Comparison of ENCODE assay signal across 8 cellular contexts in the genomic region with DNA sequence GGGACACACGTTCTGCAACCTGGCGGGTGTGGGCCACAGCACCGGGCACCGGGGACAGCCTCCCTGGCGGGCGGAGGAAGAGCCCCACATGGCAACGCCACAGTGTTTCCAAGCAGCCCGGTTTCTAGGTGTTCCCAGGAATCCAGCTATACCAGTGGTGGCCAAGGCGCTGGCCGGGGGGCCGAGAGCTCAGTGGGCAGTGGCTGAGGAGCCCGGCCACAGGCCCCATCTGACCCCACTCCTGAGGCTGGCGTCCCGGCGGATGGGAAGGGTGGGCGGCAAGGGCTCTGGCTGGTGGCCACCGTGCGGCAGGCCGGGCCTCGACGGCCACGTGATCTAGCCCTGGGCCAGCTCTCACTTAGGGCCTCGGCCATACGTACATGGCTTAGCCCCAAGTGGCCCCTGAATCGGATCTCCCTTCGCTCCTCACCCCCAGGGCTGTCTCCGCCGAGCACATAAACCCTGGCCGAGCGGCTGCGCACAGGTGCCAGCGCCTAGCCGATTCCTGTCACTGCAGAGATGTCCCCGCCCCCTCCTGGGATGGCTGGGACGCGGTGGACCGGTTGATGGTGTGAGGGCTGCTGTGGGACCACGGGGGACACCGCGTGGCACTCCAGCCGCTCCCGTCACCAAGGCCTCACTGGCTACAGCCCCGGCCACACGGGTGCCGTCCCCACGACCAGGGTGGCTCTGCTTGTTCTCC.
DNase-seq lines count a peak whose midpoint lies in the region; TF ChIP-seq lines count a peak whose summit lies in the region.
"Had no signal": no experiment of that assay in that cellular context is flagged by ENCODE, and none has a peak within 500 bp of the region (broad histone marks: within the 10 kb centered on the region; RNA-seq: fewer than 3 reads in every experiment).

No MANE protein-coding gene starts in this region.

- peak overlapping the region; percentile 64 for H3K9ac ChIP-seq in fibroblast of lung (ENCODE audit: insufficient read depth, low read length)
- no peak overlapping the region for H3K9ac ChIP-seq in muscle layer of colon (ENCODE audit: low read length)

- H3K4me1 ChIP-seq in Peyer's patch (peaks cover 0 to 14% (median 0%) of the 10 kb centered on the region in 4 donors), fibroblast of lung (ENCODE audit: control insufficient read depth, extremely low read depth, insufficient read depth, low read length) (peaks cover 5% of the 10 kb centered on the region), muscle layer of colon (ENCODE audit: insufficient read depth, low read length) (peaks cover 35% of the 10 kb centered on the region), transverse colon (peaks cover 22 to 34% (median 23%) of the 10 kb centered on the region in 4 donors)

- 76 to 93% methylated on average over 6 to 38 of the region's 46 CpGs for WGBS in transverse colon (ENCODE audit: low coverage in 1 of 2), 2 donors

- peak overlapping the region; percentile 43 to 76 (median 56) for H3K27ac ChIP-seq in Peyer's patch
- H3K27ac ChIP-seq in fibroblast of lung (ENCODE audit: insufficient read depth, low read length) = peak overlapping the region; percentile 63
- peak overlapping the region; percentile 91 for H3K27ac ChIP-seq in muscle layer of colon (ENCODE audit: low read depth, low read length)
- peak overlapping the region; percentile 73 to 89 (median 83) for H3K27ac ChIP-seq in transverse colon

- no peak overlapping the region for H3K4me3 ChIP-seq in Peyer's patch
- no peak overlapping the region for H3K4me3 ChIP-seq in fibroblast of lung (replicated peaks in 1 of 4; ENCODE audit: control extremely low read depth in 1 of 4, insufficient read depth in 1 of 4, low read depth in 3 of 4, low read length in 4 of 4)
- H3K4me3 ChIP-seq in muscle layer of colon (ENCODE audit: low read depth in 1 of 2, low read length in 2 of 2) = peak overlapping the region in 1 of 2 donors; percentile 45
- H3K4me3 ChIP-seq in transverse colon = no peak overlapping the region

- in situ Hi-C loops in transverse colon (cut with MboI; ENCODE audit: low pct_ligation_motif_present in 1 of 4, low pct_unique_long_range_greater_than_20kb in 1 of 4, low sequenced_read_pairs in 3 of 4) = loop anchor here in 2 of 4 donors (25.0 kb wide), 1 partner anchor 110 kb away; no protein-coding TSS in a partner anchor

- intact Hi-C loops in transverse colon (cut with DNase I; ENCODE audit: low total_unique reads) = no loop called here

- DNase-seq in Peyer's patch (no peak), fibroblast of lung (ENCODE audit: low read depth in 2 of 2) (no peak), transverse colon (no peak), NCI-H1694 treated with DMSO at 0.1 percent for 48 hours (lab: John Stamatoyannopoulos, UW) (no peak), T-helper 9 cell (no peak), ecto neural progenitor cell (ENCODE audit: low spot score) (no peak)
- DNase-seq: activated naive CD4-positive, alpha-beta T cell treated with anti-CD3 and anti-CD28 coated beads for 36 hours had no signal

- H3K79me2 ChIP-seq in fibroblast of lung (ENCODE audit: control insufficient read depth, insufficient read depth, low read length) = no peaks in the 10 kb centered on the region

- no peak for TF ChIP-seq EP300 in transverse colon (IDR thresholded peaks at IDR 0.05; ENCODE audit: low read depth)

- TF ChIP-seq CTCF in Peyer's patch (IDR thresholded peaks at IDR 0.05) = no peak
- no peak for TF ChIP-seq CTCF in fibroblast of lung (conservative IDR thresholded peaks at IDR 0.05 in 1 of 2, IDR thresholded peaks at IDR 0.05 in 1 of 2; ENCODE audit: low read depth in 1 of 2, low read length in 2 of 2)
- no peak for TF ChIP-seq CTCF in transverse colon (IDR thresholded peaks at IDR 0.05)

- H3K36me3 ChIP-seq in Peyer's patch (no peaks in the 10 kb centered on the region), fibroblast of lung (ENCODE audit: control insufficient read depth, insufficient read depth, low read length) (no peaks in the 10 kb centered on the region), muscle layer of colon (ENCODE audit: insufficient read depth, low read length) (no peaks in the 10 kb centered on the region), transverse colon (no peaks in the 10 kb centered on the region)

- H3K27me3 ChIP-seq in Peyer's patch = no peaks in the 10 kb centered on the region
- H3K27me3 ChIP-seq in fibroblast of lung (ENCODE audit: control insufficient read depth, insufficient read depth, low read length) = no peaks in the 10 kb centered on the region
- no peaks in the 10 kb centered on the region for H3K27me3 ChIP-seq in muscle layer of colon (ENCODE audit: control insufficient read depth in 1 of 2, insufficient read depth in 2 of 2, low read length in 2 of 2)
- peaks cover 16% of the 10 kb centered on the region for H3K27me3 ChIP-seq in transverse colon

- TF ChIP-seq POLR2A in Peyer's patch (IDR thresholded peaks at IDR 0.05) (no peak), transverse colon (IDR thresholded peaks at IDR 0.05) (no peak)

- H3K9me3 ChIP-seq in Peyer's patch (no peaks in the 10 kb centered on the region), fibroblast of lung (ENCODE audit: control insufficient read depth, insufficient read depth, low read depth, low read length) (no peaks in the 10 kb centered on the region), muscle layer of colon (ENCODE audit: low read length) (no peaks in the 10 kb centered on the region), transverse colon (no peaks in the 10 kb centered on the region)

- peak overlapping the region; percentile 18 for H3K4me2 ChIP-seq in fibroblast of lung (ENCODE audit: extremely low read depth, insufficient read depth, low read length)

- H2AFZ ChIP-seq in fibroblast of lung (ENCODE audit: low read length) = no peak overlapping the region

- no peaks in the 10 kb centered on the region for H4K20me1 ChIP-seq in fibroblast of lung (ENCODE audit: control insufficient read depth, extremely low read depth, insufficient read depth, low read length)
